ENCODE assay signal across 8 cellular contexts in genomic region chr15:29356807-29357206, GRCh38.
"Had no signal": no experiment of that assay in that cellular context is flagged by ENCODE, and none has a peak within 500 bp of the region (broad histone marks: within the 10 kb centered on the region; RNA-seq: fewer than 3 reads in every experiment).

No MANE protein-coding gene starts in this region.

- H3K4me3 ChIP-seq: GM12878 had no signal

- DNase-seq: GDM1, GF-D8 had no signal

- FAIRE-seq: G401.6, GM12878, GM12891, GM12892, GM18507, GM19239 had no signal
